11 cellular contexts compared by ENCODE assay signal in genomic region chr3:104279617-104280016, GRCh38.
DNase-seq lines count a peak whose midpoint lies in the region; ATAC-seq, FAIRE-seq and TF ChIP-seq lines count a peak whose summit lies in the region.
"Had no signal": no experiment of that assay in that cellular context is flagged by ENCODE, and none has a peak within 500 bp of the region (broad histone marks: within the 10 kb centered on the region; RNA-seq: fewer than 3 reads in every experiment).

No MANE protein-coding gene starts in this region.

- no peaks in the 10 kb centered on the region for H4K20me1 ChIP-seq in fibroblast of lung (ENCODE audit: control insufficient read depth, extremely low read depth, insufficient read depth, low read length)

- H3K9me3 Mint-ChIP-seq in activated naive CD8-positive, alpha-beta T cell (ENCODE audit: low read depth), result peaks cover 18% of the 10 kb centered on the region
- H3K9me3 Mint-ChIP-seq in activated naive CD8-positive, alpha-beta T cell treated with anti-CD3 and anti-CD28 coated beads, Interleukin-2, amount 50 U/mL, for 24 hours, result peaks cover 27% of the 10 kb centered on the region

- no peaks in the 10 kb centered on the region for H3K27me3 ChIP-seq in fibroblast of lung (ENCODE audit: control insufficient read depth, insufficient read depth, low read length)
- H3K27me3 ChIP-seq in colonic mucosa, result no peaks in the 10 kb centered on the region

- H3K4me1 ChIP-seq in fibroblast of lung (ENCODE audit: control insufficient read depth, extremely low read depth, insufficient read depth, low read length) (no peaks in the 10 kb centered on the region), colonic mucosa (no peaks in the 10 kb centered on the region)

- no peak overlapping the region for H3K9ac ChIP-seq in fibroblast of lung (ENCODE audit: insufficient read depth, low read length)
- H3K9ac ChIP-seq in colonic mucosa (ENCODE audit: low read depth in 2 of 2, low read length in 2 of 2), result no peak overlapping the region

- H3K36me3 Mint-ChIP-seq in activated naive CD8-positive, alpha-beta T cell, result peaks cover 3% of the 10 kb centered on the region
- H3K36me3 Mint-ChIP-seq in activated naive CD8-positive, alpha-beta T cell treated with anti-CD3 and anti-CD28 coated beads, Interleukin-2, amount 50 U/mL, for 24 hours (ENCODE audit: low read depth), result peaks cover 3% of the 10 kb centered on the region

- H3K36me3 ChIP-seq in fibroblast of lung (ENCODE audit: control insufficient read depth, insufficient read depth, low read length) (no peaks in the 10 kb centered on the region), colonic mucosa (no peaks in the 10 kb centered on the region)

- peak overlapping the region; percentile 87 for H2AFZ ChIP-seq in fibroblast of lung (ENCODE audit: low read length)

- H3K79me2 ChIP-seq in fibroblast of lung (ENCODE audit: control insufficient read depth, insufficient read depth, low read length), result no peaks in the 10 kb centered on the region

- intact Hi-C loops in colonic mucosa (cut with DNase I), result no loop called here

- no peak for ATAC-seq in activated naive CD8-positive, alpha-beta T cell treated with anti-CD3 and anti-CD28 coated beads, Interleukin-2, amount 50 U/mL, for 24 hours
- no peak for ATAC-seq in esophagus mucosa
- ATAC-seq in HG02759 (IDR thresholded peaks at IDR 0.05; ENCODE audit: unreplicated experiment), result no peak

- H3K4me3 Mint-ChIP-seq in activated naive CD8-positive, alpha-beta T cell, result peak overlapping the region; percentile 1
- H3K4me3 Mint-ChIP-seq in activated naive CD8-positive, alpha-beta T cell treated with anti-CD3 and anti-CD28 coated beads, Interleukin-2, amount 50 U/mL, for 24 hours, result no peak overlapping the region

- no peak for FAIRE-seq in urothelium cell line (lab: Jason Lieb, UNC)
- FAIRE-seq: colon had no signal

- H3K27ac ChIP-seq in RWPE1 (no peak overlapping the region), fibroblast of lung (ENCODE audit: insufficient read depth, low read length) (no peak overlapping the region), colonic mucosa (no peak overlapping the region)

- H3K9me3 ChIP-seq in fibroblast of lung (ENCODE audit: control insufficient read depth, insufficient read depth, low read depth, low read length) (no peaks in the 10 kb centered on the region), colonic mucosa (no peaks in the 10 kb centered on the region)

- H3K4me3 ChIP-seq in fibroblast of lung (replicated peaks in 1 of 4; ENCODE audit: control extremely low read depth in 1 of 4, insufficient read depth in 1 of 4, low read depth in 3 of 4, low read length in 4 of 4) (peak overlapping the region in 3 of 4 experiments; percentile 16 to 48 (median 30)), colonic mucosa (no peak overlapping the region)

- peak overlapping the region; percentile 79 for H3K4me2 ChIP-seq in fibroblast of lung (ENCODE audit: extremely low read depth, insufficient read depth, low read length)

- no peak for DNase-seq in activated naive CD8-positive, alpha-beta T cell treated with anti-CD3 and anti-CD28 coated beads, Interleukin-2, amount 50 U/mL, for 24 hours
- peak; percentile 71 for DNase-seq in RWPE1 (ENCODE audit: low spot score)
- DNase-seq in fibroblast of lung (ENCODE audit: low read depth in 2 of 2), result peak; percentile 61 to 68
- peak; percentile 26 for DNase-seq in urothelium cell line (ENCODE audit: low spot score)
- DNase-seq in colonic mucosa, result no peak
- DNase-seq: DMS153, NCI-H2107 had no signal

- POLR2A ChIA-PET in RWPE1 (lab: Yijun Ruan, JAX; ENCODE audit: low non-redundant PET), result no interaction called here

- no peaks in the 10 kb centered on the region for H3K27me3 Mint-ChIP-seq in activated naive CD8-positive, alpha-beta T cell
- no peaks in the 10 kb centered on the region for H3K27me3 Mint-ChIP-seq in activated naive CD8-positive, alpha-beta T cell treated with anti-CD3 and anti-CD28 coated beads, Interleukin-2, amount 50 U/mL, for 24 hours

- TF ChIP-seq CTCF in RWPE1 (conservative IDR thresholded peaks at IDR 0.05; ENCODE audit: low read depth) (no peak), fibroblast of lung (conservative IDR thresholded peaks at IDR 0.05 in 1 of 2, IDR thresholded peaks at IDR 0.05 in 1 of 2; ENCODE audit: low read depth in 1 of 2, low read length in 2 of 2) (no peak), colonic mucosa (IDR thresholded peaks at IDR 0.05) (no peak)

- H3K4me1 Mint-ChIP-seq in activated naive CD8-positive, alpha-beta T cell (ENCODE audit: low read depth), result peaks cover 6% of the 10 kb centered on the region
- peaks cover 3% of the 10 kb centered on the region for H3K4me1 Mint-ChIP-seq in activated naive CD8-positive, alpha-beta T cell treated with anti-CD3 and anti-CD28 coated beads, Interleukin-2, amount 50 U/mL, for 24 hours

- CTCF ChIA-PET in RWPE1 (lab: Yijun Ruan, JAX), result interaction anchor here (0.6 to 0.7 kb wide), 2 partner anchors 457 to 627 kb away, joined by 3 to 4 read pairs; no protein-coding TSS in a partner anchor

- no peak overlapping the region for H3K27ac Mint-ChIP-seq in activated naive CD8-positive, alpha-beta T cell
- no peak overlapping the region for H3K27ac Mint-ChIP-seq in activated naive CD8-positive, alpha-beta T cell treated with anti-CD3 and anti-CD28 coated beads, Interleukin-2, amount 50 U/mL, for 24 hours

Comparison
In these comparisons a context has a peak if more than half of its experiments do, and no peak if none do; other contexts are left out.
1. DNase-seq: peak in RWPE1 (single experiment), fibroblast of lung (2 of 2) and urothelium cell line (single experiment); none in activated naive CD8-positive, alpha-beta T cell treated with anti-CD3 and anti-CD28 coated beads, Interleukin-2, amount 50 U/mL, for 24 hours (single experiment) and colonic mucosa (single experiment).